In genomic region chr1:229341811-229342304, GRCh38 we compare ENCODE assay signal across 8 cellular contexts. TPM values are rescaled to one million over a fixed set of nuclear protein-coding genes. Genes with fewer than 3 reads are reported as not detected.
DNase-seq lines count a peak whose midpoint lies in the region; ATAC-seq and TF ChIP-seq lines count a peak whose summit lies in the region.

No MANE protein-coding gene starts in this region.

- TF ChIP-seq POLR2A in sigmoid colon (IDR thresholded peaks at IDR 0.05): no peak

- peaks cover 9% of the 10 kb centered on the region for H3K36me3 Mint-ChIP-seq in activated T-helper 1 cell treated with anti-CD3 and anti-CD28 coated beads, Interleukin-12 subunit alpha, Interleukin-12 subunit beta, Interleukin-2, Interleukin-4 antibody, amounts not matched to agents 30 ng/mL and 10 ng/mL and 1 ng/mL, durations not matched to agents 14 hours and 24 hours and 36 hours (ENCODE audit: low read depth)

- peak overlapping the region; percentile 87 for H3K27ac Mint-ChIP-seq in activated T-helper 1 cell treated with anti-CD3 and anti-CD28 coated beads, Interleukin-12 subunit alpha, Interleukin-12 subunit beta, Interleukin-2, Interleukin-4 antibody, amounts not matched to agents 30 ng/mL and 10 ng/mL and 1 ng/mL, durations not matched to agents 14 hours and 24 hours and 36 hours

- H3K4me3 Mint-ChIP-seq in activated T-helper 1 cell treated with anti-CD3 and anti-CD28 coated beads, Interleukin-12 subunit alpha, Interleukin-12 subunit beta, Interleukin-2, Interleukin-4 antibody, amounts not matched to agents 30 ng/mL and 10 ng/mL and 1 ng/mL, durations not matched to agents 14 hours and 24 hours and 36 hours: peak overlapping the region; percentile 89

- TF ChIP-seq CTCF in right atrium auricular region (IDR thresholded peaks at IDR 0.05): no peak
- no peak for TF ChIP-seq CTCF in sigmoid colon (IDR thresholded peaks at IDR 0.05)

- intact Hi-C loops in activated T-helper 1 cell treated with anti-CD3 and anti-CD28 coated beads, Interleukin-12 subunit alpha, Interleukin-12 subunit beta, Interleukin-2, Interleukin-4 antibody, amounts not matched to agents 30 ng/mL and 10 ng/mL and 1 ng/mL, durations not matched to agents 14 hours and 24 hours and 36 hours (cut with micrococcal nuclease): loop anchor here (1.0 to 10.0 kb wide), 8 partner anchors 55 to 877 kb away; partner anchors contain the start of genes ABCB10, NUP133, RAB4A and TAF5L
- intact Hi-C loops in sigmoid colon (cut with DNase I): loop anchor here (5.0 kb wide), 3 partner anchors 65 to 165 kb away; partner anchors contain the start of genes NUP133 and RAB4A

- peaks cover 20% of the 10 kb centered on the region for H3K27me3 Mint-ChIP-seq in activated T-helper 1 cell treated with anti-CD3 and anti-CD28 coated beads, Interleukin-12 subunit alpha, Interleukin-12 subunit beta, Interleukin-2, Interleukin-4 antibody, amounts not matched to agents 30 ng/mL and 10 ng/mL and 1 ng/mL, durations not matched to agents 14 hours and 24 hours and 36 hours (ENCODE audit: insufficient read depth)

- ATAC-seq in HG02623 (IDR thresholded peaks at IDR 0.05; ENCODE audit: unreplicated experiment): peak; percentile 14

- H3K27ac ChIP-seq in right atrium auricular region: peak overlapping the region; percentile 91 to 92
- peak overlapping the region; percentile 91 to 97 (median 93) for H3K27ac ChIP-seq in sigmoid colon

- peak; percentile 42 to 52 for DNase-seq in SHP77 (lab: John Stamatoyannopoulos, UW)
- no peak for DNase-seq in SHP77 treated with DMSO at 0.1 percent for 48 hours (lab: John Stamatoyannopoulos, UW)
- peak; percentile 64 for DNase-seq in NCI-H1092 (lab: John Stamatoyannopoulos, UW)
- no peak for DNase-seq in activated T-helper 1 cell treated with anti-CD3 and anti-CD28 coated beads, Interleukin-12 subunit alpha, Interleukin-12 subunit beta, Interleukin-2, Interleukin-4 antibody, amounts not matched to agents 30 ng/mL and 10 ng/mL and 1 ng/mL, durations not matched to agents 14 hours and 24 hours and 36 hours (ENCODE audit: low spot score)
- no peak for DNase-seq in right atrium auricular region (ENCODE audit: low spot score)
- peak; percentile 63 for DNase-seq in sigmoid colon
- DNase-seq in effector CD4-positive, alpha-beta T cell: no peak

- peaks cover 0 to 17% of the 10 kb centered on the region in 2 donors for H3K4me1 ChIP-seq in right atrium auricular region
- H3K4me1 ChIP-seq in sigmoid colon: peaks cover 0 to 21% (median 15%) of the 10 kb centered on the region in 4 donors

- H3K27me3 ChIP-seq in right atrium auricular region: no peaks in the 10 kb centered on the region
- H3K27me3 ChIP-seq in sigmoid colon: no peaks in the 10 kb centered on the region

- WGBS in sigmoid colon, 2 donors: 0 to 1% methylated on average over 54 of the region's 54 CpGs

- H3K36me3 ChIP-seq in right atrium auricular region: no peaks in the 10 kb centered on the region
- H3K36me3 ChIP-seq in sigmoid colon: no peaks in the 10 kb centered on the region

- peaks cover 8% of the 10 kb centered on the region for H3K9me3 Mint-ChIP-seq in activated T-helper 1 cell treated with anti-CD3 and anti-CD28 coated beads, Interleukin-12 subunit alpha, Interleukin-12 subunit beta, Interleukin-2, Interleukin-4 antibody, amounts not matched to agents 30 ng/mL and 10 ng/mL and 1 ng/mL, durations not matched to agents 14 hours and 24 hours and 36 hours

- peaks cover 51% of the 10 kb centered on the region for H3K4me1 Mint-ChIP-seq in activated T-helper 1 cell treated with anti-CD3 and anti-CD28 coated beads, Interleukin-12 subunit alpha, Interleukin-12 subunit beta, Interleukin-2, Interleukin-4 antibody, amounts not matched to agents 30 ng/mL and 10 ng/mL and 1 ng/mL, durations not matched to agents 14 hours and 24 hours and 36 hours (ENCODE audit: low read depth)

- H3K9me3 ChIP-seq in right atrium auricular region (no peaks in the 10 kb centered on the region), sigmoid colon (no peaks in the 10 kb centered on the region)

- H3K4me3 ChIP-seq in right atrium auricular region: peak overlapping the region; percentile 89 to 96
- peak overlapping the region; percentile 83 to 94 (median 92) for H3K4me3 ChIP-seq in sigmoid colon

- TF ChIP-seq EP300 in sigmoid colon (IDR thresholded peaks at IDR 0.05): no peak

RNA-seq across cellular contexts. Expression of gene CCSAP, which starts 1.0 kb away (rescaled TPM):
- 11.6 and 11.9 TPM in 2 replicates for total RNA-seq in activated T-helper 1 cell treated with anti-CD3 and anti-CD28 coated beads, Interleukin-12 subunit alpha, Interleukin-12 subunit beta, Interleukin-2, Interleukin-4 antibody, amounts not matched to agents 30 ng/mL and 10 ng/mL and 1 ng/mL, durations not matched to agents 14 hours and 24 hours and 36 hours
- total RNA-seq in right atrium auricular region (1 to 10 TPM; 2.6 to 2.7 TPM), sigmoid colon (1 to 10 TPM; 3.8 to 6.1 (median 4.9) TPM)
- polyA plus RNA-seq in sigmoid colon: 1 to 10 TPM in 2 of 3 donors, under 1 TPM in 1; 0.60 to 2.1 (median 1.4) TPM

Comparison
In these comparisons a context has a peak if more than half of its experiments do, and no peak if none do; other contexts are left out.
1. DNase-seq: peak in SHP77 (2 of 2), NCI-H1092 (single experiment) and sigmoid colon (single experiment); none in SHP77 treated with DMSO at 0.1 percent for 48 hours (single experiment), activated T-helper 1 cell treated with anti-CD3 and anti-CD28 coated beads, Interleukin-12 subunit alpha, Interleukin-12 subunit beta, Interleukin-2, Interleukin-4 antibody, amounts not matched to agents 30 ng/mL and 10 ng/mL and 1 ng/mL, durations not matched to agents 14 hours and 24 hours and 36 hours (single experiment), right atrium auricular region (single experiment) and effector CD4-positive, alpha-beta T cell (single experiment).